Comparison of ENCODE assay signal across 9 cellular contexts in genomic region chr6:24431045-24431451, GRCh38. TPM values are rescaled to one million over a fixed set of nuclear protein-coding genes. Genes with fewer than 3 reads are reported as not detected.
DNase-seq lines count a peak whose midpoint lies in the region; ATAC-seq and TF ChIP-seq lines count a peak whose summit lies in the region.
"Had no signal": no experiment of that assay in that cellular context is flagged by ENCODE, and none has a peak within 500 bp of the region (broad histone marks: within the 10 kb centered on the region; RNA-seq: fewer than 3 reads in every experiment).

No MANE protein-coding gene starts in this region.

- no peaks in the 10 kb centered on the region for H3K27me3 Mint-ChIP-seq in activated T-cell treated with anti-CD3 and anti-CD28 coated beads, Interleukin-2, amount 50 U/mL, for 72 hours (ENCODE audit: low read depth)
- H3K27me3 Mint-ChIP-seq in activated T-cell treated with anti-CD3 and anti-CD28 coated beads, Interleukin-2, amount 50 U/mL, for 24 hours, result no peaks in the 10 kb centered on the region
- H3K27me3 Mint-ChIP-seq: stimulated activated naive CD8-positive, alpha-beta T cell treated with anti-CD3 and anti-CD28 coated beads, Interleukin-15, Interleukin-2, amounts not matched to agents 100 ng/mL and 50 ng/mL, for 24 hours had no signal

- no peaks in the 10 kb centered on the region for H3F3A ChIP-seq in PC-3 (ENCODE audit: low read length, unreplicated experiment)

- ATAC-seq in activated T-cell treated with anti-CD3 and anti-CD28 coated beads, Interleukin-2, amount 50 U/mL, for 72 hours (replicated peaks in 1 of 2), result peak in 1 of 2 donors; percentile 41
- peak; percentile 27; the same call in 1 of the 2 replicates for ATAC-seq in PC-3

- peak; percentile 17 to 23 for DNase-seq in activated T-cell treated with anti-CD3 and anti-CD28 coated beads, Interleukin-2, amount 50 U/mL, for 72 hours
- DNase-seq in activated T-cell treated with anti-CD3 and anti-CD28 coated beads, Interleukin-2, amount 50 U/mL, for 24 hours, result no peak
- DNase-seq in HT1080 (ENCODE audit: low read depth) (peak; percentile 50), PC-3 (peak; percentile 74), dorsolateral prefrontal cortex (peak in 1 of 10 donors; percentile 13), myocyte (ENCODE audit: low read depth) (peak; percentile 52), mucosa of gallbladder (ENCODE audit: low spot score) (no peak), cortex of kidney (lab: John Stamatoyannopoulos, UW) (no peak)

- H3K9me2 ChIP-seq in PC-3 (replicated peaks; ENCODE audit: low read length), result no peaks in the 10 kb centered on the region

- no peaks in the 10 kb centered on the region for H4K20me1 ChIP-seq in PC-3 (ENCODE audit: low read length)

- H3K4me3 ChIP-seq in PC-3 (ENCODE audit: low read length) (no peak overlapping the region), dorsolateral prefrontal cortex (no peak overlapping the region)

- H3K9ac ChIP-seq in PC-3 (ENCODE audit: low read length), result no peak overlapping the region

- H3K27ac ChIP-seq in PC-3 (ENCODE audit: low read length) (no peak overlapping the region), dorsolateral prefrontal cortex (peak overlapping the region in 1 of 59 donors; percentile 14)

- H3K36me3 Mint-ChIP-seq in activated T-cell treated with anti-CD3 and anti-CD28 coated beads, Interleukin-2, amount 50 U/mL, for 72 hours (ENCODE audit: insufficient read depth in 2 of 2), result no peaks in the 10 kb centered on the region
- peaks cover 21% of the 10 kb centered on the region for H3K36me3 Mint-ChIP-seq in activated T-cell treated with anti-CD3 and anti-CD28 coated beads, Interleukin-2, amount 50 U/mL, for 24 hours (ENCODE audit: low read depth)

- POLR2A ChIA-PET in PC-3 (lab: Charles Lee; ENCODE audit: unreplicated experiment), result no interaction called here

- H3K79me2 ChIP-seq in PC-3 (ENCODE audit: low read length), result no peaks in the 10 kb centered on the region

- intact Hi-C loops in PC-3 (cut with micrococcal nuclease) (loop anchor here (1.0 to 10.0 kb wide), 3 partner anchors 64 to 154 kb away; partner anchors contain the start of gene ALDH5A1), dorsolateral prefrontal cortex (cut with DNase I) (no loop called here)

- no peaks in the 10 kb centered on the region for H3K9me3 ChIP-seq in PC-3 (ENCODE audit: low read length)

- no TSS peak for BruUV-seq in PC-3 (replicated peaks; lab: Mats Ljungman, UMichigan)

- H3K9me3 Mint-ChIP-seq in activated T-cell treated with anti-CD3 and anti-CD28 coated beads, Interleukin-2, amount 50 U/mL, for 72 hours, result no peaks in the 10 kb centered on the region
- no peaks in the 10 kb centered on the region for H3K9me3 Mint-ChIP-seq in activated T-cell treated with anti-CD3 and anti-CD28 coated beads, Interleukin-2, amount 50 U/mL, for 24 hours
- H3K9me3 Mint-ChIP-seq: stimulated activated naive CD8-positive, alpha-beta T cell treated with anti-CD3 and anti-CD28 coated beads, Interleukin-15, Interleukin-2, amounts not matched to agents 100 ng/mL and 50 ng/mL, for 24 hours had no signal

- CTCF ChIA-PET in PC-3 (lab: Charles Lee), result interaction anchor here (0.6 to 1.0 kb wide), 3 partner anchors 63 to 150 kb away, joined by 3 to 5 read pairs (median 4); partner anchors contain the start of gene ALDH5A1

- no peak overlapping the region for H3K4me2 ChIP-seq in PC-3 (ENCODE audit: low read length)

- no peak overlapping the region for H2AFZ ChIP-seq in PC-3 (ENCODE audit: low read length)

- no peaks in the 10 kb centered on the region for H3K4me1 Mint-ChIP-seq in activated T-cell treated with anti-CD3 and anti-CD28 coated beads, Interleukin-2, amount 50 U/mL, for 72 hours (ENCODE audit: low read depth)
- H3K4me1 Mint-ChIP-seq in activated T-cell treated with anti-CD3 and anti-CD28 coated beads, Interleukin-2, amount 50 U/mL, for 24 hours (ENCODE audit: low read depth), result no peaks in the 10 kb centered on the region

- peaks cover 37% of the 10 kb centered on the region for H3K4me1 ChIP-seq in PC-3 (ENCODE audit: insufficient read depth, low read length)

- no peaks in the 10 kb centered on the region for H3K27me3 ChIP-seq in PC-3 (ENCODE audit: low read length)
- H3K27me3 ChIP-seq in dorsolateral prefrontal cortex, result no peaks in the 10 kb centered on the region

- H3K36me3 ChIP-seq in PC-3 (ENCODE audit: low read depth, low read length), result peaks cover 5% of the 10 kb centered on the region

- TF ChIP-seq CTCF in PC-3 (conservative IDR thresholded peaks at IDR 0.05; ENCODE audit: low read depth, low read length) (peak; percentile 89), dorsolateral prefrontal cortex (IDR thresholded peaks at IDR 0.05 in 54 of 56, conservative IDR thresholded peaks at IDR 0.05 in 2 of 56; ENCODE audit: low read depth in 1 of 56, partially characterized antibody in 56 of 56) (peak; percentile 36 to 78 (median 62))

- no peak overlapping the region for H3K27ac Mint-ChIP-seq in activated T-cell treated with anti-CD3 and anti-CD28 coated beads, Interleukin-2, amount 50 U/mL, for 72 hours
- no peak overlapping the region for H3K27ac Mint-ChIP-seq in activated T-cell treated with anti-CD3 and anti-CD28 coated beads, Interleukin-2, amount 50 U/mL, for 24 hours
- H3K27ac Mint-ChIP-seq: stimulated activated naive CD8-positive, alpha-beta T cell treated with anti-CD3 and anti-CD28 coated beads, Interleukin-15, Interleukin-2, amounts not matched to agents 100 ng/mL and 50 ng/mL, for 24 hours had no signal

- no peak overlapping the region for H3K4me3 Mint-ChIP-seq in activated T-cell treated with anti-CD3 and anti-CD28 coated beads, Interleukin-2, amount 50 U/mL, for 72 hours
- H3K4me3 Mint-ChIP-seq in activated T-cell treated with anti-CD3 and anti-CD28 coated beads, Interleukin-2, amount 50 U/mL, for 24 hours, result no peak overlapping the region
- H3K4me3 Mint-ChIP-seq: stimulated activated naive CD8-positive, alpha-beta T cell treated with anti-CD3 and anti-CD28 coated beads, Interleukin-15, Interleukin-2, amounts not matched to agents 100 ng/mL and 50 ng/mL, for 24 hours had no signal

RNA-seq across cellular contexts. Expression of gene MRS2, which starts 28.3 kb away (rescaled TPM):
- 10 to 100 TPM; 19.4 to 22.3 TPM for total RNA-seq in activated T-cell treated with anti-CD3 and anti-CD28 coated beads, Interleukin-2, amount 50 U/mL, for 72 hours
- 19.4 and 19.7 TPM in 2 replicates for total RNA-seq in HT1080 (2014; rRNA removed; shearing (Covaris generic))
- 23.5 and 26.7 TPM in 2 replicates for polyA plus RNA-seq in HT1080 (2015; cell fraction: cytosol; rRNA removed)
- 15.5 and 18.0 TPM in 2 replicates for polyA plus RNA-seq in HT1080 (2015; cell fraction: nucleus; rRNA removed)
- total RNA-seq in PC-3 (2014; rRNA removed) (19.8 and 21.3 TPM in 2 replicates), dorsolateral prefrontal cortex (10 to 100 TPM; 19.2 to 36.9 (median 29.7) TPM), myocyte (27.9 and 28.1 TPM in 2 replicates), mucosa of gallbladder (35.1 TPM)
- polyA plus RNA-seq in myocyte (2012), result 14.4 TPM

RNA-seq across cellular contexts. Expression of gene GPLD1, which starts 58.3 kb away (rescaled TPM):
- under 1 TPM; 0.51 to 0.82 TPM for total RNA-seq in activated T-cell treated with anti-CD3 and anti-CD28 coated beads, Interleukin-2, amount 50 U/mL, for 72 hours
- total RNA-seq in HT1080 (2014; rRNA removed; shearing (Covaris generic)), result 0.13 and 0.17 TPM in 2 replicates
- polyA plus RNA-seq in HT1080 (2015; cell fraction: cytosol; rRNA removed), result 0.31 and 0.92 TPM in 2 replicates
- 1.1 and 2.7 TPM in 2 replicates for polyA plus RNA-seq in HT1080 (2015; cell fraction: nucleus; rRNA removed)
- 1.3 and 3.9 TPM in 2 replicates for total RNA-seq in PC-3 (2014; rRNA removed)
- total RNA-seq in dorsolateral prefrontal cortex, result 10 to 100 TPM in 119 of 120 experiments, 1 to 10 TPM in 1; 10.0 to 42.4 (median 20.7) TPM
- 0.19 and 0.26 TPM in 2 replicates for total RNA-seq in myocyte
- polyA plus RNA-seq in myocyte (2012), result 0.33 TPM
- total RNA-seq in mucosa of gallbladder, result 2.3 TPM

Comparison
In these comparisons a context has a peak if more than half of its experiments do, and no peak if none do; other contexts are left out.
1. DNase-seq: peak in activated T-cell treated with anti-CD3 and anti-CD28 coated beads, Interleukin-2, amount 50 U/mL, for 72 hours (2 of 2), HT1080 (single experiment), PC-3 (single experiment) and myocyte (single experiment); none in activated T-cell treated with anti-CD3 and anti-CD28 coated beads, Interleukin-2, amount 50 U/mL, for 24 hours (single experiment), mucosa of gallbladder (single experiment) and cortex of kidney (single experiment).